ENCODE assay signal across 13 cellular contexts in the genomic region with DNA sequence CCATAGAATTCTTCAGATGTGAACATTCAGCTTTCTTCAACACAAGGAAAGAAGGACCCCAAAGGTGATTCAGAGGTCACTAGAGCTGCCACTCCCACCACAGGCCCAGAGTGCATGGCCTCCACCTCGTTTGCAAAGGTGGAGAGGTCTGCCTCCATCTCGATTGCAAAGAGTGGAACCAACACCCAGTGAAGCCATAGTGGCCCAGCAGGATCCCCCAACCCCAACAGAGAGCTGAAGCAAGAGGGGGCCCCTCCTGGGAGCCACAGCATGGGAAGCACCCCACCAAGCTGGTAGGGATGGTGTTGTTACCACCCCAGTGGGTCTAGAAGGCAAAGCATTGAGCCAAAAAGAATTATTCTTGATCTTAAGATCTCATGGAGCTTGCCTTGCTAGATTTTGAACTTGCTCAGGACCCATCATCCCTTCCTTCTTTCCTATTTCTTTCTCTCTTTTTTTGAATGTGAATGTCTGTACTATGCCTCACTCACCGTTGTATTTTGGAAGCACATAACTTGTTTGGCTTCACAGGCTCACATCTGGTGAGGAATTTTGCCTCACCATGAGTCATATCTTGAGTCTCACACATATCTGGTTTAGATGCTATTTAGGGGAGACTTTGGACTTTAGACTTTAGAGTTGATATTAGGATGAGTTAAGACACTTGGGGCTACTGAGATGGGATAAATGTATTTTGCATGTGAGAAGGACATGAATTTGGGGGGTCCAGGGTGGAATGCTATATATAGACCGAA.
A peak's percentile ranks its signal among the peaks of the same experiment; 100 is the strongest.
DNase-seq lines count a peak whose midpoint lies in the region; ATAC-seq, FAIRE-seq and TF ChIP-seq lines count a peak whose summit lies in the region.
"Had no signal": no experiment of that assay in that cellular context is flagged by ENCODE, and none has a peak within 500 bp of the region (broad histone marks: within the 10 kb centered on the region; RNA-seq: fewer than 3 reads in every experiment).

No MANE protein-coding gene starts in this region.

- no peaks in the 10 kb centered on the region for H3K36me3 Mint-ChIP-seq in activated naive CD8-positive, alpha-beta T cell treated with anti-CD3 and anti-CD28 coated beads for 36 hours

- H3K4me1 Mint-ChIP-seq in activated naive CD8-positive, alpha-beta T cell treated with anti-CD3 and anti-CD28 coated beads for 36 hours: no peaks in the 10 kb centered on the region

- 43 to 64% (median 52%) methylated on average over 4 of the region's 4 CpGs for WGBS in small intestine, 3 donors

- FAIRE-seq in small intestine (lab: Jason Lieb, UNC): no peak

- peaks cover 3% of the 10 kb centered on the region for H3K9me3 Mint-ChIP-seq in activated naive CD8-positive, alpha-beta T cell treated with anti-CD3 and anti-CD28 coated beads for 36 hours

- peak overlapping the region; percentile 96 for H3K27ac ChIP-seq in RWPE2 (ENCODE audit: poor library complexity, severe bottlenecking)
- no peak overlapping the region for H3K27ac ChIP-seq in fibroblast of lung (ENCODE audit: insufficient read depth, low read length)
- H3K27ac ChIP-seq in small intestine (ENCODE audit: low read depth in 1 of 2, low read length in 1 of 2): no peak overlapping the region
- H3K27ac ChIP-seq in SJCRH30: no peak overlapping the region
- H3K27ac ChIP-seq: KMS-11 had no signal

- H3K36me3 ChIP-seq in RWPE2 (ENCODE audit: low read depth) (no peaks in the 10 kb centered on the region), fibroblast of lung (ENCODE audit: control insufficient read depth, insufficient read depth, low read length) (no peaks in the 10 kb centered on the region), small intestine (ENCODE audit: control insufficient read depth in 2 of 2, insufficient read depth in 2 of 2, low read length in 2 of 2) (no peaks in the 10 kb centered on the region), SJCRH30 (no peaks in the 10 kb centered on the region)

- H3K9me3 ChIP-seq in RWPE2 (ENCODE audit: severe bottlenecking) (no peaks in the 10 kb centered on the region), fibroblast of lung (ENCODE audit: control insufficient read depth, insufficient read depth, low read depth, low read length) (no peaks in the 10 kb centered on the region), small intestine (ENCODE audit: control insufficient read depth, low read depth) (no peaks in the 10 kb centered on the region), SJCRH30 (replicated peaks) (peaks cover 14% of the 10 kb centered on the region)

- peak; percentile 77 for ATAC-seq in RWPE2 (ENCODE audit: low read depth)
- ATAC-seq: effector memory CD8-positive, alpha-beta T cell had no signal

- H3K27me3 ChIP-seq in RWPE2 (ENCODE audit: insufficient read depth, poor library complexity, severe bottlenecking) (no peaks in the 10 kb centered on the region), fibroblast of lung (ENCODE audit: control insufficient read depth, insufficient read depth, low read length) (no peaks in the 10 kb centered on the region), small intestine (ENCODE audit: control insufficient read depth in 2 of 2, insufficient read depth in 2 of 2, low read length in 2 of 2) (peaks cover 0 to 3% of the 10 kb centered on the region in 2 donors), SJCRH30 (no peaks in the 10 kb centered on the region)

- no peak overlapping the region for H3K27ac Mint-ChIP-seq in activated naive CD8-positive, alpha-beta T cell treated with anti-CD3 and anti-CD28 coated beads for 36 hours
- H3K27ac Mint-ChIP-seq: effector memory CD8-positive, alpha-beta T cell had no signal

- no peaks in the 10 kb centered on the region for H4K20me1 ChIP-seq in fibroblast of lung (ENCODE audit: control insufficient read depth, extremely low read depth, insufficient read depth, low read length)

- H3K4me2 ChIP-seq in fibroblast of lung (ENCODE audit: extremely low read depth, insufficient read depth, low read length): peak overlapping the region; percentile 42
- H3K4me2 ChIP-seq: KMS-11 had no signal

- H2AFZ ChIP-seq in fibroblast of lung (ENCODE audit: low read length): no peak overlapping the region

- TF ChIP-seq CTCF in RWPE2 (IDR thresholded peaks at IDR 0.05; ENCODE audit: poor library complexity, severe bottlenecking): no peak
- TF ChIP-seq CTCF in fibroblast of lung (conservative IDR thresholded peaks at IDR 0.05 in 1 of 2, IDR thresholded peaks at IDR 0.05 in 1 of 2; ENCODE audit: low read depth in 1 of 2, low read length in 2 of 2): no peak

- peak; percentile 57 for DNase-seq in GM04504 (ENCODE audit: low read depth)
- no peak for DNase-seq in RWPE2 (ENCODE audit: low spot score)
- DNase-seq in fibroblast of lung (ENCODE audit: low read depth in 2 of 2): peak; percentile 67 to 93
- peak; percentile 22 for DNase-seq in small intestine
- DNase-seq in activated naive CD8-positive, alpha-beta T cell treated with anti-CD3 and anti-CD28 coated beads for 36 hours: no peak
- no peak for DNase-seq in NOMO-1 treated with dmso at 0.1 percent for 144 hours (lab: John Stamatoyannopoulos, UW; ENCODE audit: unreplicated experiment)
- no peak for DNase-seq in SJCRH30
- no peak for DNase-seq in NOMO-1 (lab: John Stamatoyannopoulos, UW; ENCODE audit: unreplicated experiment in 2 of 2)
- DNase-seq: activated CD4-positive, alpha-beta T cell treated with anti-CD3 and anti-CD28 coated beads for 1 hour; activated T-cell treated with anti-CD3 and anti-CD28 coated beads, Interleukin-2, amount 50 U/mL, for 1 hour; effector memory CD8-positive, alpha-beta T cell; NK-92 treated with Interleukin-12 subunit alpha and Interleukin-12 subunit beta, amount 100 ng/mL, for 24 hours had no signal

- no peak overlapping the region for H3K4me3 Mint-ChIP-seq in activated naive CD8-positive, alpha-beta T cell treated with anti-CD3 and anti-CD28 coated beads for 36 hours
- H3K4me3 Mint-ChIP-seq: effector memory CD8-positive, alpha-beta T cell had no signal

- H3K79me2 ChIP-seq in fibroblast of lung (ENCODE audit: control insufficient read depth, insufficient read depth, low read length): no peaks in the 10 kb centered on the region

- peaks cover 50% of the 10 kb centered on the region for H3K27me3 Mint-ChIP-seq in activated naive CD8-positive, alpha-beta T cell treated with anti-CD3 and anti-CD28 coated beads for 36 hours

- no peak overlapping the region for H3K4me3 ChIP-seq in RWPE2 (ENCODE audit: severe bottlenecking)
- no peak overlapping the region for H3K4me3 ChIP-seq in fibroblast of lung (replicated peaks in 1 of 4; ENCODE audit: control extremely low read depth in 1 of 4, insufficient read depth in 1 of 4, low read depth in 3 of 4, low read length in 4 of 4)
- H3K4me3 ChIP-seq in small intestine (ENCODE audit: low read depth in 1 of 2, low read length in 2 of 2): no peak overlapping the region
- no peak overlapping the region for H3K4me3 ChIP-seq in SJCRH30

- peaks cover 36% of the 10 kb centered on the region for H3K4me1 ChIP-seq in RWPE2 (ENCODE audit: insufficient read depth, poor library complexity, severe bottlenecking)
- peaks cover 21% of the 10 kb centered on the region for H3K4me1 ChIP-seq in fibroblast of lung (ENCODE audit: control insufficient read depth, extremely low read depth, insufficient read depth, low read length)
- H3K4me1 ChIP-seq in small intestine (ENCODE audit: control insufficient read depth in 2 of 2, insufficient read depth in 1 of 2, low read depth in 1 of 2, low read length in 1 of 2): no peaks in the 10 kb centered on the region
- H3K4me1 ChIP-seq in SJCRH30: peaks cover 34% of the 10 kb centered on the region

- no peak overlapping the region for H3K9ac ChIP-seq in fibroblast of lung (ENCODE audit: insufficient read depth, low read length)
- H3K9ac ChIP-seq: KMS-11 had no signal

Comparison
In these comparisons a context has a peak if more than half of its experiments do, and no peak if none do; other contexts are left out.
1. DNase-seq: peak in GM04504 (single experiment), fibroblast of lung (2 of 2) and small intestine (single experiment); none in RWPE2 (single experiment), activated naive CD8-positive, alpha-beta T cell treated with anti-CD3 and anti-CD28 coated beads for 36 hours (single experiment), NOMO-1 treated with dmso at 0.1 percent for 144 hours (single experiment), SJCRH30 (0 of 2) and NOMO-1 (0 of 2).